ENCODE assay signal across 14 cellular contexts in genomic region chr2:83103602-83104001, GRCh38.
A peak's percentile ranks its signal among the peaks of the same experiment; 100 is the strongest.
DNase-seq lines count a peak whose midpoint lies in the region; ATAC-seq, FAIRE-seq and TF ChIP-seq lines count a peak whose summit lies in the region.
"Had no signal": no experiment of that assay in that cellular context is flagged by ENCODE, and none has a peak within 500 bp of the region (broad histone marks: within the 10 kb centered on the region; RNA-seq: fewer than 3 reads in every experiment).

No MANE protein-coding gene starts in this region.

- FAIRE-seq in HepG2 (lab: Jason Lieb, UNC): no peak
- FAIRE-seq: G401.6 had no signal

- no peaks in the 10 kb centered on the region for H4K20me1 ChIP-seq in HepG2 (ENCODE audit: insufficient read depth, low read length)

- intact Hi-C loops in HepG2 (cut with micrococcal nuclease; ENCODE audit: unreplicated experiment) (no loop called here), right lobe of liver (cut with DNase I) (no loop called here), esophagus squamous epithelium (cut with DNase I) (no loop called here)

- H2AFZ ChIP-seq in HepG2 (ENCODE audit: low read length): no peak overlapping the region

- no peaks in the 10 kb centered on the region for H3K27me3 ChIP-seq in HepG2 (ENCODE audit: control insufficient read depth in 1 of 2, insufficient read depth in 2 of 2, low read length in 2 of 2)
- H3K27me3 ChIP-seq in right lobe of liver: no peaks in the 10 kb centered on the region
- no peaks in the 10 kb centered on the region for H3K27me3 ChIP-seq in esophagus squamous epithelium
- H3K27me3 ChIP-seq: sigmoid colon, tibial artery had no signal

- CTCF ChIA-PET in HepG2 (lab: Yijun Ruan, JAX; ENCODE audit: low intra/inter-chr PET ratio, low total read pairs): no interaction called here

- H3K27ac ChIP-seq in HepG2 (ENCODE audit: extremely low read length, insufficient read depth, low read length) (no peak overlapping the region), right lobe of liver (no peak overlapping the region), esophagus squamous epithelium (no peak overlapping the region)
- H3K27ac ChIP-seq: sigmoid colon, tibial artery had no signal

- TF ChIP-seq RAD21 in HepG2 (CRISPR knock-in tag; IDR thresholded peaks at IDR 0.05): no peak

- DNase-seq in HepG2 (ENCODE audit: low spot score) (no peak), right lobe of liver (no peak), astrocyte of the hippocampus (ENCODE audit: low read depth, low spot score) (peak; percentile 41), glomerular visceral epithelial cell (ENCODE audit: extremely low spot score) (peak; percentile 41), esophagus squamous epithelium (lab: John Stamatoyannopoulos, UW) (no peak), DMS 273 (lab: John Stamatoyannopoulos, UW; ENCODE audit: unreplicated experiment) (no peak)
- DNase-seq in activated CD4-positive, alpha-beta T cell treated with anti-CD3 and anti-CD28 coated beads, Interleukin-2, amount 50 U/mL, for 48 hours: no peak
- DNase-seq: activated naive CD8-positive, alpha-beta T cell treated with anti-CD3 and anti-CD28 coated beads, Interleukin-2, amount 10 ng/mL, durations not matched to agents 7 days and 5 days; effector memory CD4-positive, alpha-beta T cell; mucosa of descending colon; sigmoid colon; tibial artery had no signal

- H3K4me3 ChIP-seq in HepG2 (replicated peaks in 1 of 3; ENCODE audit: insufficient read depth in 1 of 3, low read depth in 2 of 3, low read length in 3 of 3) (no peak overlapping the region), right lobe of liver (no peak overlapping the region), esophagus squamous epithelium (no peak overlapping the region)
- H3K4me3 ChIP-seq: mucosa of descending colon, sigmoid colon, tibial artery had no signal

- peaks cover 22% of the 10 kb centered on the region for H3K4me1 ChIP-seq in HepG2 (ENCODE audit: insufficient read depth, low read length)
- no peaks in the 10 kb centered on the region for H3K4me1 ChIP-seq in right lobe of liver
- H3K4me1 ChIP-seq in esophagus squamous epithelium: no peaks in the 10 kb centered on the region
- H3K4me1 ChIP-seq: tibial artery had no signal

- no peak overlapping the region for H3K9ac ChIP-seq in HepG2 (ENCODE audit: insufficient read depth, low read depth, low read length)

- ATAC-seq in HepG2: no peak
- ATAC-seq in right lobe of liver: no peak
- ATAC-seq in HG03196 (IDR thresholded peaks at IDR 0.05; ENCODE audit: unreplicated experiment): no peak
- ATAC-seq: mucosa of descending colon had no signal

- H3K79me2 ChIP-seq in HepG2 (ENCODE audit: insufficient read depth, low read length): no peaks in the 10 kb centered on the region

- H3K9me3 ChIP-seq in HepG2 (ENCODE audit: low read length): peaks cover 75% of the 10 kb centered on the region
- no peaks in the 10 kb centered on the region for H3K9me3 ChIP-seq in right lobe of liver
- no peaks in the 10 kb centered on the region for H3K9me3 ChIP-seq in esophagus squamous epithelium
- H3K9me3 ChIP-seq: mucosa of descending colon, sigmoid colon, tibial artery had no signal

- TF ChIP-seq POLR2A in HepG2 (IDR thresholded peaks at IDR 0.05; ENCODE audit: insufficient read depth in 1 of 2, low read depth in 2 of 2, low read length in 2 of 2): no peak
- no peak for TF ChIP-seq POLR2A in right lobe of liver (IDR thresholded peaks at IDR 0.05)
- TF ChIP-seq POLR2A in esophagus squamous epithelium (IDR thresholded peaks at IDR 0.05): no peak

- peak overlapping the region; percentile 8; the same call in 1 of the 2 replicates for H3K4me2 ChIP-seq in HepG2 (ENCODE audit: low read depth, low read length)

- 57% methylated on average over 1 of the region's 1 CpG for WGBS in HepG2 (ENCODE audit: low lambda C conversion rate)
- 44% methylated on average over 1 of the region's 1 CpG for WGBS in right lobe of liver (ENCODE audit: insufficient coverage, low coverage, low lambda C conversion rate, missing lambda C conversion rate)
- 38 to 50% methylated on average over 1 of the region's 1 CpG for WGBS in esophagus squamous epithelium, 2 donors

- in situ Hi-C loops in HepG2 (cut with HindIII; ENCODE audit: extremely low pct_ligation_motif_present, low pct_unique_long_range_greater_than_20kb): no loop called here

- POLR2A ChIA-PET in HepG2 (lab: Yijun Ruan, JAX): no interaction called here

- TF ChIP-seq CTCF in HepG2 (CRISPR knock-in tag; IDR thresholded peaks at IDR 0.05) (no peak), right lobe of liver (IDR thresholded peaks at IDR 0.05) (no peak), esophagus squamous epithelium (IDR thresholded peaks at IDR 0.05) (no peak)

- no TSS peak for BruUV-seq in HepG2 (replicated peaks; lab: Mats Ljungman, UMichigan)

- TF ChIP-seq EP300 in HepG2 (IDR thresholded peaks at IDR 0.05; ENCODE audit: low read depth in 2 of 2, low read length in 2 of 2) (no peak), HepG2 (CRISPR knock-in tag; IDR thresholded peaks at IDR 0.05; ENCODE audit: borderline replicate concordance) (no peak)

- H3K36me3 ChIP-seq in HepG2 (replicated peaks in 1 of 2; ENCODE audit: control insufficient read depth in 1 of 2, insufficient read depth in 2 of 2, low read length in 2 of 2) (no peaks in the 10 kb centered on the region), right lobe of liver (no peaks in the 10 kb centered on the region), esophagus squamous epithelium (no peaks in the 10 kb centered on the region)
- H3K36me3 ChIP-seq: sigmoid colon, tibial artery had no signal

TF ChIP-seq in HepG2, 621 proteins besides CTCF, POLR2A, EP300 and RAD21:
- 0 out of 2 replicates have a peak, but pooled peaks have one; percentile 3 for TF ChIP-seq HMG20A (CRISPR knock-in tag; IDR thresholded peaks at IDR 0.05; ENCODE audit: borderline replicate concordance)
- TF ChIP-seq, protein P1, sequence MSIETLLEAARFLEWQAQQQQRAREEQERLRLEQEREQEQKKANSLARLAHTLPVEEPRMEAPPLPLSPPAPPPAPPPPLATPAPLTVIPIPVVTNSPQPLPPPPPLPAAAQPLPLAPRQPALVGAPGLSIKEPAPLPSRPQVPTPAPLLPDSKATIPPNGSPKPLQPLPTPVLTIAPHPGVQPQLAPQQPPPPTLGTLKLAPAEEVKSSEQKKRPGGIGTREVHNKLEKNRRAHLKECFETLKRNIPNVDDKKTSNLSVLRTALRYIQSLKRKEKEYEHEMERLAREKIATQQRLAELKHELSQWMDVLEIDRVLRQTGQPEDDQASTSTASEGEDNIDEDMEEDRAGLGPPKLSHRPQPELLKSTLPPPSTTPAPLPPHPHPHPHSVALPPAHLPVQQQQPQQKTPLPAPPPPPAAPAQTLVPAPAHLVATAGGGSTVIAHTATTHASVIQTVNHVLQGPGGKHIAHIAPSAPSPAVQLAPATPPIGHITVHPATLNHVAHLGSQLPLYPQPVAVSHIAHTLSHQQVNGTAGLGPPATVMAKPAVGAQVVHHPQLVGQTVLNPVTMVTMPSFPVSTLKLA (IDR thresholded peaks at IDR 0.05): peak; percentile 65; the same call in 1 of the 2 replicates
- TF ChIP-seq POLR2AphosphoS2 (IDR thresholded peaks at IDR 0.05; ENCODE audit: low read depth, low read length): no peak

Comparison
In these comparisons a context has a peak if more than half of its experiments do, and no peak if none do; other contexts are left out.
1. DNase-seq: peak in astrocyte of the hippocampus (single experiment) and glomerular visceral epithelial cell (single experiment); none in HepG2 (single experiment), right lobe of liver (0 of 3), esophagus squamous epithelium (single experiment), activated CD4-positive, alpha-beta T cell treated with anti-CD3 and anti-CD28 coated beads, Interleukin-2, amount 50 U/mL, for 48 hours (0 of 2) and DMS 273 (single experiment).